In the genomic region with DNA sequence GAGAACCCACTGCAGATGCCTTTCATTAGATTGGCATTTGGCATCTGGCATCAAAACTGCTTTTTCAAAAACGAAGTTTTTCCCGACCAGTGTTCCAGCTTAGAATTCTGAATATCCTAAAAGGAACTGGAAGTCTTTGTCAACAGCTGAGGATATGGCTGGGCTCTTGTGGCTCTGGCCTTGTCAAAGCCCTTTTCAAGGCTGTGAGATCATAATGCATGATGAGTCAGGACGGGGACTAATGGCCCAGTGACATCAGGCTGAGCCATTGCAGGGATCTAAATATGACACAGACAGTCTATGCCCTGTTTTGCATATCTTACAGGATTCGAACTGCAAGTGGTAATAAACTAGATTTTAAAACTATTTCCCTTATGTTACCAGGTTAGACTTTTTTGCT, we compare ENCODE assay signal across 12 cellular contexts.
A peak's percentile ranks its signal among the peaks of the same experiment; 100 is the strongest.
DNase-seq lines count a peak whose midpoint lies in the region; ATAC-seq and TF ChIP-seq lines count a peak whose summit lies in the region.
"Had no signal": no experiment of that assay in that cellular context is flagged by ENCODE, and none has a peak within 500 bp of the region (broad histone marks: within the 10 kb centered on the region; RNA-seq: fewer than 3 reads in every experiment).

No MANE protein-coding gene starts in this region.

- H3K9me3 ChIP-seq in Panc1 (ENCODE audit: control insufficient read depth, insufficient read depth, low read depth, low read length) (no peaks in the 10 kb centered on the region), suprapubic skin (no peaks in the 10 kb centered on the region)

- ATAC-seq in activated naive CD8-positive, alpha-beta T cell treated with anti-CD3 and anti-CD28 coated beads, Interleukin-2, amount 50 U/mL, for 24 hours = peak; percentile 72
- ATAC-seq in Panc1 (no peak), GM21423 (IDR thresholded peaks at IDR 0.05; ENCODE audit: unreplicated experiment) (no peak)

- CTCF ChIA-PET in Panc1 (lab: Charles Lee) = no interaction called here

- 33% methylated on average over 4 of the region's 4 CpGs for WGBS in suprapubic skin

- intact Hi-C loops in Panc1 (cut with micrococcal nuclease; ENCODE audit: unreplicated experiment) = no loop called here

- no TSS peak for BruUV-seq in Panc1 (replicated peaks; lab: Mats Ljungman, UMichigan)

- H3K4me1 Mint-ChIP-seq in activated naive CD8-positive, alpha-beta T cell treated with anti-CD3 and anti-CD28 coated beads, Interleukin-2, amount 50 U/mL, for 24 hours = no peaks in the 10 kb centered on the region
- H3K4me1 Mint-ChIP-seq in activated naive CD8-positive, alpha-beta T cell treated with anti-CD3 and anti-CD28 coated beads for 36 hours = no peaks in the 10 kb centered on the region
- H3K4me1 Mint-ChIP-seq: mesothelial cell of epicardium had no signal

- POLR2A ChIA-PET in Panc1 (lab: Charles Lee) = no interaction called here

- H3K27ac ChIP-seq in Panc1 (ENCODE audit: low read length) (no peak overlapping the region), suprapubic skin (no peak overlapping the region)

- no peak for TF ChIP-seq CTCF in Panc1 (IDR thresholded peaks at IDR 0.05)
- TF ChIP-seq CTCF in suprapubic skin (IDR thresholded peaks at IDR 0.05) = no peak

- no peak overlapping the region for H3K4me3 Mint-ChIP-seq in activated naive CD8-positive, alpha-beta T cell treated with anti-CD3 and anti-CD28 coated beads, Interleukin-2, amount 50 U/mL, for 24 hours
- no peak overlapping the region for H3K4me3 Mint-ChIP-seq in activated naive CD8-positive, alpha-beta T cell treated with anti-CD3 and anti-CD28 coated beads for 36 hours
- H3K4me3 Mint-ChIP-seq: CD4-positive, alpha-beta T cell; mesothelial cell of epicardium had no signal

- H3K9me3 Mint-ChIP-seq in activated naive CD8-positive, alpha-beta T cell treated with anti-CD3 and anti-CD28 coated beads, Interleukin-2, amount 50 U/mL, for 24 hours = no peaks in the 10 kb centered on the region
- H3K9me3 Mint-ChIP-seq in activated naive CD8-positive, alpha-beta T cell treated with anti-CD3 and anti-CD28 coated beads for 36 hours = peaks cover 2% of the 10 kb centered on the region
- H3K9me3 Mint-ChIP-seq: CD4-positive, alpha-beta T cell; mesothelial cell of epicardium had no signal

- no peak overlapping the region for H3K4me3 ChIP-seq in Panc1 (ENCODE audit: low read depth in 2 of 2, low read length in 2 of 2)
- H3K4me3 ChIP-seq in suprapubic skin = no peak overlapping the region

- no peak overlapping the region for H3K27ac Mint-ChIP-seq in activated naive CD8-positive, alpha-beta T cell treated with anti-CD3 and anti-CD28 coated beads, Interleukin-2, amount 50 U/mL, for 24 hours
- no peak overlapping the region for H3K27ac Mint-ChIP-seq in activated naive CD8-positive, alpha-beta T cell treated with anti-CD3 and anti-CD28 coated beads for 36 hours
- H3K27ac Mint-ChIP-seq: CD4-positive, alpha-beta T cell; mesothelial cell of epicardium had no signal

- in situ Hi-C loops in Panc1 (cut with HindIII; ENCODE audit: low pct_unique_long_range_greater_than_20kb, low sequenced_read_pairs) = no loop called here

- peak; percentile 5 for DNase-seq in activated naive CD8-positive, alpha-beta T cell treated with anti-CD3 and anti-CD28 coated beads, Interleukin-2, amount 50 U/mL, for 24 hours
- DNase-seq in activated naive CD8-positive, alpha-beta T cell treated with anti-CD3 and anti-CD28 coated beads for 36 hours = no peak
- DNase-seq in Panc1 (ENCODE audit: low read depth, low spot score) (peak; percentile 59), glomerular visceral epithelial cell (ENCODE audit: extremely low spot score) (peak; percentile 7), stromal cell of bone marrow (ENCODE audit: low read depth) (peak; percentile 49), DMS79 (lab: John Stamatoyannopoulos, UW) (no peak), suprapubic skin (ENCODE audit: low spot score in 2 of 2) (no peak)
- DNase-seq: activated CD4-positive, alpha-beta T cell treated with anti-CD3 and anti-CD28 coated beads, Interleukin-2, amount 50 U/mL, for 4 hours; CD4-positive, alpha-beta T cell; effector memory CD4-positive, alpha-beta T cell had no signal

- H3K4me1 ChIP-seq in Panc1 (ENCODE audit: control insufficient read depth, insufficient read depth, low read length) = no peaks in the 10 kb centered on the region
- H3K4me1 ChIP-seq in suprapubic skin = no peaks in the 10 kb centered on the region

- H3K36me3 Mint-ChIP-seq in activated naive CD8-positive, alpha-beta T cell treated with anti-CD3 and anti-CD28 coated beads, Interleukin-2, amount 50 U/mL, for 24 hours (ENCODE audit: low read depth) = no peaks in the 10 kb centered on the region
- no peaks in the 10 kb centered on the region for H3K36me3 Mint-ChIP-seq in activated naive CD8-positive, alpha-beta T cell treated with anti-CD3 and anti-CD28 coated beads for 36 hours
- H3K36me3 Mint-ChIP-seq: mesothelial cell of epicardium had no signal

- H3K27me3 Mint-ChIP-seq in activated naive CD8-positive, alpha-beta T cell treated with anti-CD3 and anti-CD28 coated beads, Interleukin-2, amount 50 U/mL, for 24 hours = no peaks in the 10 kb centered on the region
- H3K27me3 Mint-ChIP-seq in activated naive CD8-positive, alpha-beta T cell treated with anti-CD3 and anti-CD28 coated beads for 36 hours = no peaks in the 10 kb centered on the region
- H3K27me3 Mint-ChIP-seq: CD4-positive, alpha-beta T cell had no signal

- H3K27me3 ChIP-seq in Panc1 (ENCODE audit: control insufficient read depth, insufficient read depth, low read length) (no peaks in the 10 kb centered on the region), suprapubic skin (no peaks in the 10 kb centered on the region)

- H3K36me3 ChIP-seq in Panc1 (ENCODE audit: control insufficient read depth, insufficient read depth, low read length) (no peaks in the 10 kb centered on the region), suprapubic skin (no peaks in the 10 kb centered on the region)

- TF ChIP-seq EP300 in suprapubic skin (IDR thresholded peaks at IDR 0.05) = no peak

- no peak for TF ChIP-seq POLR2A in suprapubic skin (IDR thresholded peaks at IDR 0.05)

Comparison
In these comparisons a context has a peak if more than half of its experiments do, and no peak if none do; other contexts are left out.
1. DNase-seq: peak in activated naive CD8-positive, alpha-beta T cell treated with anti-CD3 and anti-CD28 coated beads, Interleukin-2, amount 50 U/mL, for 24 hours (single experiment), Panc1 (single experiment), glomerular visceral epithelial cell (single experiment) and stromal cell of bone marrow (single experiment); none in activated naive CD8-positive, alpha-beta T cell treated with anti-CD3 and anti-CD28 coated beads for 36 hours (single experiment), DMS79 (single experiment) and suprapubic skin (0 of 2).